ENCODE assay signal across 28 cellular contexts in genomic region chr10:84698989-84699388, GRCh38.
"Had no signal": no experiment of that assay in that cellular context is flagged by ENCODE, and none has a peak within 500 bp of the region (broad histone marks: within the 10 kb centered on the region; RNA-seq: fewer than 3 reads in every experiment).

No MANE protein-coding gene starts in this region.

- H3K27ac Mint-ChIP-seq: stimulated activated effector memory CD8-positive, alpha-beta T cell treated with anti-CD3 and anti-CD28 coated beads, Interleukin-12 subunit alpha, Interleukin-12 subunit beta, amount 100 ng/mL, for 72 hours; stimulated activated memory B cell treated with anti-CD40 and anti-IgM and Interleukin-4, amounts not matched to agents 10 μg/mL and 1 μg/mL and 100 μg/mL, for 72 hours; stimulated activated naive B cell treated with anti-CD40 and anti-IgM and Interleukin-4, amounts not matched to agents 10 μg/mL and 1 μg/mL and 100 μg/mL, for 72 hours; stimulated activated naive CD8-positive, alpha-beta T cell treated with anti-CD3 and anti-CD28 coated beads, Interleukin-15, Interleukin-2, amounts not matched to agents 100 ng/mL and 50 ng/mL, for 24 hours; type B pancreatic cell had no signal

- H3K4me1 Mint-ChIP-seq: stimulated activated effector memory CD8-positive, alpha-beta T cell treated with anti-CD3 and anti-CD28 coated beads, Interleukin-12 subunit alpha, Interleukin-12 subunit beta, amount 100 ng/mL, for 72 hours; stimulated activated memory B cell treated with anti-CD40 and anti-IgM and Interleukin-4, amounts not matched to agents 10 μg/mL and 1 μg/mL and 100 μg/mL, for 72 hours; stimulated activated naive B cell treated with anti-CD40 and anti-IgM and Interleukin-4, amounts not matched to agents 10 μg/mL and 1 μg/mL and 100 μg/mL, for 72 hours; stimulated activated naive CD8-positive, alpha-beta T cell treated with anti-CD3 and anti-CD28 coated beads, Interleukin-15, amount 100 ng/mL, for 72 hours had no signal

- H3K9me3 Mint-ChIP-seq: stimulated activated effector memory CD8-positive, alpha-beta T cell treated with anti-CD3 and anti-CD28 coated beads, Interleukin-12 subunit alpha, Interleukin-12 subunit beta, amount 100 ng/mL, for 72 hours; stimulated activated memory B cell treated with anti-CD40 and anti-IgM and Interleukin-4, amounts not matched to agents 10 μg/mL and 1 μg/mL and 100 μg/mL, for 72 hours; stimulated activated naive B cell treated with anti-CD40 and anti-IgM and Interleukin-4, amounts not matched to agents 10 μg/mL and 1 μg/mL and 100 μg/mL, for 72 hours; stimulated activated naive CD8-positive, alpha-beta T cell treated with anti-CD3 and anti-CD28 coated beads, Interleukin-15, amount 100 ng/mL, for 72 hours; stimulated activated naive CD8-positive, alpha-beta T cell treated with anti-CD3 and anti-CD28 coated beads, Interleukin-15, Interleukin-2, amounts not matched to agents 100 ng/mL and 50 ng/mL, for 24 hours; type B pancreatic cell had no signal

- H3K4me1 ChIP-seq: stomach, suprapubic skin, testis, tibial artery, tibial nerve, transverse colon, upper lobe of right lung, uterus, vagina had no signal

- H3K27ac ChIP-seq: stomach, suprapubic skin, testis, thoracic aorta, thyroid gland, tibial artery, tibial nerve, transverse colon, upper lobe of left lung, upper lobe of right lung, uterus, vagina had no signal

- H3K4me3 Mint-ChIP-seq: stimulated activated effector memory CD8-positive, alpha-beta T cell treated with anti-CD3 and anti-CD28 coated beads, Interleukin-12 subunit alpha, Interleukin-12 subunit beta, amount 100 ng/mL, for 72 hours; stimulated activated memory B cell treated with anti-CD40 and anti-IgM and Interleukin-4, amounts not matched to agents 10 μg/mL and 1 μg/mL and 100 μg/mL, for 72 hours; stimulated activated naive B cell treated with anti-CD40 and anti-IgM and Interleukin-4, amounts not matched to agents 10 μg/mL and 1 μg/mL and 100 μg/mL, for 72 hours; stimulated activated naive CD8-positive, alpha-beta T cell treated with anti-CD3 and anti-CD28 coated beads, Interleukin-15, amount 100 ng/mL, for 72 hours; stimulated activated naive CD8-positive, alpha-beta T cell treated with anti-CD3 and anti-CD28 coated beads, Interleukin-15, Interleukin-2, amounts not matched to agents 100 ng/mL and 50 ng/mL, for 24 hours; type B pancreatic cell had no signal

- DNase-seq: stimulated activated CD4-positive, alpha-beta T cell treated with anti-CD3 and anti-CD28 coated beads, Interleukin-2, amount 100 ng/mL, for 48 hours; stimulated activated CD4-positive, alpha-beta T cell treated with anti-CD3 and anti-CD28 coated beads, Interleukin-4, amount 100 ng/mL, for 1 hour; stimulated activated CD4-positive, alpha-beta T cell treated with anti-CD3 and anti-CD28 coated beads, Interleukin-4, amount 100 ng/mL, for 24 hours; stimulated activated CD4-positive, alpha-beta T cell treated with anti-CD3 and anti-CD28 coated beads, Interleukin-4, amount 100 ng/mL, for 4 hours; stimulated activated CD8-positive, alpha-beta memory T cell treated with anti-CD3 and anti-CD28 coated beads, Interleukin-4, amount 100 ng/mL, for 48 hours; stimulated activated naive B cell treated with anti-CD40 and anti-IgM and Interleukin-4, amounts not matched to agents 10 μg/mL and 1 μg/mL and 100 μg/mL, for 72 hours; stimulated activated naive CD4-positive, alpha-beta T cell; stimulated activated naive CD4-positive, alpha-beta T cell treated with Interleukin-2 at 50 U/mL for 16 hours; stimulated activated naive CD8-positive, alpha-beta T cell treated with anti-CD3 and anti-CD28 coated beads, Interleukin-15, amount 100 ng/mL, for 72 hours; stimulated activated naive CD8-positive, alpha-beta T cell treated with anti-CD3 and anti-CD28 coated beads, Interleukin-15, Interleukin-2, amounts not matched to agents 100 U/mL and 50 U/mL, for 24 hours; stomach; substantia nigra; testis; thyroid gland; tibial artery; transverse colon; trophoblast cell; upper lobe of left lung; upper lobe of right lung; uterus had no signal

- H3K36me3 Mint-ChIP-seq: stimulated activated effector memory CD8-positive, alpha-beta T cell treated with anti-CD3 and anti-CD28 coated beads, Interleukin-12 subunit alpha, Interleukin-12 subunit beta, amount 100 ng/mL, for 72 hours; stimulated activated memory B cell treated with anti-CD40 and anti-IgM and Interleukin-4, amounts not matched to agents 10 μg/mL and 1 μg/mL and 100 μg/mL, for 72 hours; stimulated activated naive B cell treated with anti-CD40 and anti-IgM and Interleukin-4, amounts not matched to agents 10 μg/mL and 1 μg/mL and 100 μg/mL, for 72 hours; type B pancreatic cell had no signal

- H3K27me3 Mint-ChIP-seq: stimulated activated memory B cell treated with anti-CD40 and anti-IgM and Interleukin-4, amounts not matched to agents 10 μg/mL and 1 μg/mL and 100 μg/mL, for 72 hours; stimulated activated naive B cell treated with anti-CD40 and anti-IgM and Interleukin-4, amounts not matched to agents 10 μg/mL and 1 μg/mL and 100 μg/mL, for 72 hours had no signal

- H3K9me3 ChIP-seq: stomach, suprapubic skin, testis, thoracic aorta, thyroid gland, tibial artery, transverse colon, upper lobe of right lung, uterus, vagina had no signal

- H3K27me3 ChIP-seq: stomach, suprapubic skin, testis, thyroid gland, tibial artery, tibial nerve, transverse colon, upper lobe of left lung, upper lobe of right lung, uterus, vagina had no signal

- H3K36me3 ChIP-seq: stomach, suprapubic skin, thoracic aorta, thyroid gland, tibial artery, tibial nerve, transverse colon, upper lobe of left lung, upper lobe of right lung, uterus, vagina had no signal

- H3K4me3 ChIP-seq: stomach, suprapubic skin, testis, thoracic aorta, thyroid gland, tibial artery, tibial nerve, transverse colon, upper lobe of left lung, upper lobe of right lung, uterus, vagina had no signal
